In the genomic region with DNA sequence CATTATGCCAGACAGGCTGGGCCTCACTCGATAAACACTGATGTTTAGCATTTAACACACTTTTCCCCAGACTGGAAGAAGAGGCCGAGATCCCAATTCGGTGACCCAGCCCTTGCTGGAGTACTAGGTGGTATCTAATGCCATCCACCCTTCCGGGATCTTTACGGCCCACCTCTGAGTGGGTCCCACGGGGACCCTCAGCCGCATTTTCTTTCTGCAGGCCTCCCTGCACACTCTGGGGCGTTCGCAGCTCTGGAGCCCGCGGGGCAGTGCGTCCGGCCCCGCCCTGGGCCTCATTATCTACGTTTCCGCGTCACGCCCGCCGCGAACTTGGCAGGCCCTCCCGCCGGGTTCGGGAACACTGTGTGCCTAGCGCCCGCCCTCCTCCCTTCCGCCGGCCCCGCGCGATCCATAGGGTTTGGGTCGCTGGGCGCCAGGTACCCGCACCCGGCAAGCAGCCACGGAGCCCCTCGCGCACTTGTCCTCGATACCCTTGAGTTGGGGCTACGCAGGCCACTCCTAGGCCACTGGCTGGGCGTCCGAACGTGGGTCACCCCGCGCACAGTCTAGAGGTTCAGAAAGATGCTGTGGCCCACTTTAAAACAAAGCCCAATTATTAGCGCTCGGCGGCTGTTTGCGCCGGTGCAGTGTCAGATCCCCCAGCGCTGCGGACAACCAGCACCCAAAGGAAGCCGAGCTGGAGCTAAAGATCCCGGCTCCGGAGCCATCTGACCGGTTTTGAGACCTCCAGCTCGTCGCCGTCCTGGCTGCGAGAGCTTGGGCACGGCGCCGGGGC, we compare ENCODE assay signal across 8 cellular contexts. TPM values are rescaled to one million over a fixed set of nuclear protein-coding genes. Genes with fewer than 3 reads are reported as not detected.
DNase-seq lines count a peak whose midpoint lies in the region; ATAC-seq, FAIRE-seq and TF ChIP-seq lines count a peak whose summit lies in the region.

No MANE protein-coding gene starts in this region.

- peak; percentile 40 for TF ChIP-seq POLR2A in A549 (IDR thresholded peaks at IDR 0.05; ENCODE audit: low read length)
- peak; percentile 16 for TF ChIP-seq POLR2A in IMR-90 (IDR thresholded peaks at IDR 0.05; ENCODE audit: low read depth, low read length)

- no peak overlapping the region for H2BK120ac ChIP-seq in IMR-90 (ENCODE audit: low read depth, low read length)

- peak overlapping the region; percentile 92 for H2AK9ac ChIP-seq in IMR-90 (replicated peaks; ENCODE audit: low read depth, low read length, poor library complexity)

- peak overlapping the region; percentile 82 for H3K4me3 Mint-ChIP-seq in activated B cell treated with CpG ODN at 0.5 μM for 24 hours

- intact Hi-C loops in IMR-90 (cut with micrococcal nuclease) (loop anchor here (5.0 to 10.0 kb wide), 2 partner anchors 83 to 111 kb away; no protein-coding TSS in a partner anchor), activated B cell treated with CpG ODN at 0.5 μM for 24 hours (cut with micrococcal nuclease) (no loop called here)

- H4K20me1 ChIP-seq in IMR-90 (ENCODE audit: insufficient read depth, low read length) = no peaks in the 10 kb centered on the region

- H4K8ac ChIP-seq in IMR-90 (ENCODE audit: low read depth in 2 of 2, low read length in 2 of 2) = peak overlapping the region; percentile 84 to 94

- peaks cover 40% of the 10 kb centered on the region for H3K27me3 Mint-ChIP-seq in activated B cell treated with CpG ODN at 0.5 μM for 24 hours

- DNase-seq in A549 (ENCODE audit: low read depth in 1 of 2, low spot score in 1 of 2) (peak in 1 of 2 experiments; percentile 40), IMR-90 (peak; percentile 38), activated B cell treated with CpG ODN at 0.5 μM for 24 hours (peak; percentile 15), kidney epithelial cell (ENCODE audit: low read depth) (no peak), iPS-NIHi7 (ENCODE audit: extremely low spot score) (no peak)
- peak; percentile 51 for DNase-seq in central memory CD4-positive, alpha-beta T cell
- DNase-seq in stimulated activated CD4-positive, alpha-beta T cell treated with anti-CD3 and anti-CD28 coated beads, Interleukin-12 subunit alpha, Interleukin-12 subunit beta, amount 100 ng/mL, for 24 hours (ENCODE audit: low read depth in 2 of 2) = peak; percentile 55 to 68

- H3K18ac ChIP-seq in IMR-90 (ENCODE audit: low read depth, low read length) = peak overlapping the region; percentile 42

- no peak for TF ChIP-seq RAD21 in A549 (conservative IDR thresholded peaks at IDR 0.05 in 1 of 2, IDR thresholded peaks at IDR 0.05 in 1 of 2)
- TF ChIP-seq RAD21 in IMR-90 (IDR thresholded peaks at IDR 0.05; ENCODE audit: low read length) = no peak

- no peaks in the 10 kb centered on the region for H3K9me3 ChIP-seq in A549
- H3K9me3 ChIP-seq in IMR-90 (ENCODE audit: control insufficient read depth, insufficient read depth, low read length) = no peaks in the 10 kb centered on the region

- peak overlapping the region; percentile 99 for H3K4me2 ChIP-seq in A549
- H3K4me2 ChIP-seq in IMR-90 (ENCODE audit: low read depth, low read length) = peak overlapping the region; percentile 100

- WGBS in A549 (ENCODE audit: missing lambda C conversion rate) = 15% methylated on average over 13 of the region's 63 CpGs
- 10% methylated on average over 25 of the region's 63 CpGs; no CpG with 5 or more reads in 1 of the 2 experiments for WGBS in IMR-90 (ENCODE audit: extremely low coverage in 2 of 2, insufficient read length in 1 of 2), 2 experiments

- no peak overlapping the region for H2BK15ac ChIP-seq in IMR-90 (ENCODE audit: low read depth, low read length)

- H3K27ac Mint-ChIP-seq in activated B cell treated with CpG ODN at 0.5 μM for 24 hours = no peak overlapping the region

- H4K5ac ChIP-seq in IMR-90 (ENCODE audit: low read depth, low read length) = peak overlapping the region; percentile 85

- 0 out of 2 replicates have a peak overlapping the region, but pooled peaks have one; percentile 33 for H2AK5ac ChIP-seq in IMR-90 (ENCODE audit: low read depth, low read length)

- CTCF ChIA-PET in A549 (lab: Yijun Ruan, JAX) (interaction anchor here (0.8 to 9.2 kb wide), 5 partner anchors 8 to 188 kb away, joined by 3 to 61 read pairs (median 4); no protein-coding TSS in a partner anchor), IMR-90 (lab: Yijun Ruan, JAX) (interaction anchor here (0.6 kb wide), 1 partner anchor 10 kb away, joined by 4 read pairs; no protein-coding TSS in a partner anchor), activated B cell treated with CpG ODN at 0.5 μM for 24 hours (lab: Charles Lee) (no interaction called here)

- FAIRE-seq in A549 (lab: Jason Lieb, UNC) = no peak

- no peaks in the 10 kb centered on the region for H3K36me3 Mint-ChIP-seq in activated B cell treated with CpG ODN at 0.5 μM for 24 hours (ENCODE audit: low read depth)

- H3K4me1 ChIP-seq in A549 = peaks cover 26% of the 10 kb centered on the region
- peaks cover 10% of the 10 kb centered on the region for H3K4me1 ChIP-seq in IMR-90 (ENCODE audit: control insufficient read depth, insufficient read depth, low read length)

- BruUV-seq in IMR-90 (replicated peaks; lab: Mats Ljungman, UMichigan) = no TSS peak

- 0 out of 2 replicates have a peak overlapping the region, but pooled peaks have one; percentile 32 for H4K91ac ChIP-seq in IMR-90 (ENCODE audit: insufficient read depth, low read depth, low read length)

- TF ChIP-seq CTCF in A549 (IDR thresholded peaks at IDR 0.05) = no peak
- TF ChIP-seq CTCF in IMR-90 (conservative IDR thresholded peaks at IDR 0.05; ENCODE audit: low read depth, low read length) = no peak
- no peak for TF ChIP-seq CTCF in activated B cell treated with CpG ODN at 0.5 μM for 24 hours (IDR thresholded peaks at IDR 0.05)
- no peak for TF ChIP-seq CTCF in kidney epithelial cell (IDR thresholded peaks at IDR 0.05; ENCODE audit: insufficient read depth, low read length, poor library complexity, severe bottlenecking)

- H3K27ac ChIP-seq in A549 (peak overlapping the region; percentile 98 to 100), IMR-90 (ENCODE audit: insufficient read depth, low read length) (peak overlapping the region; percentile 66)

- H3K4me1 Mint-ChIP-seq in activated B cell treated with CpG ODN at 0.5 μM for 24 hours = peaks cover 18% of the 10 kb centered on the region

- H3K36me3 ChIP-seq in IMR-90 (ENCODE audit: control insufficient read depth, insufficient read depth, low read length) = no peaks in the 10 kb centered on the region
- no peaks in the 10 kb centered on the region for H3K36me3 ChIP-seq in kidney epithelial cell (ENCODE audit: control insufficient read depth, insufficient read depth, low read length)

- no peaks in the 10 kb centered on the region; the same call in 1 of the 2 replicates for H3K9me1 ChIP-seq in IMR-90 (ENCODE audit: insufficient read depth, low read length)

- H2BK5ac ChIP-seq in IMR-90 (ENCODE audit: low read depth, low read length, poor library complexity, severe bottlenecking) = no peak overlapping the region

- H3K4ac ChIP-seq in IMR-90 (ENCODE audit: low read depth, low read length) = peak overlapping the region; percentile 11

- in situ Hi-C loops in IMR-90 (cut with MboI; ENCODE audit: low sequenced_read_pairs) = no loop called here

- no peaks in the 10 kb centered on the region for H3K9me3 Mint-ChIP-seq in activated B cell treated with CpG ODN at 0.5 μM for 24 hours

- peak overlapping the region; percentile 81 for H3K9ac ChIP-seq in IMR-90 (ENCODE audit: low read depth, low read length)

- no peak for TF ChIP-seq EP300 in A549 (IDR thresholded peaks at IDR 0.05)

- dilution Hi-C loops in IMR-90 (cut with HindIII; ENCODE audit: low sequenced_read_pairs, unreplicated experiment) = no loop called here

- no peaks in the 10 kb centered on the region for H3K79me1 ChIP-seq in IMR-90 (ENCODE audit: low read depth in 1 of 2, low read length in 2 of 2)

- H2AFZ ChIP-seq in IMR-90 (replicated peaks; ENCODE audit: low read length, poor library complexity) = peak overlapping the region; percentile 91

- H3K56ac ChIP-seq in IMR-90 (ENCODE audit: extremely low read depth, insufficient read depth, low read length) = peak overlapping the region; percentile 65; the same call in 1 of the 2 replicates

- peak; percentile 42 to 62 for ATAC-seq in A549
- peak; percentile 53 for ATAC-seq in IMR-90 (ENCODE audit: low read depth)
- peak; percentile 45 for ATAC-seq in activated B cell treated with CpG ODN at 0.5 μM for 24 hours (ENCODE audit: low read depth)
- no peak for ATAC-seq in HG03432 (IDR thresholded peaks at IDR 0.05; ENCODE audit: unreplicated experiment)

- H2BK20ac ChIP-seq in IMR-90 (ENCODE audit: low read depth, low read length) = no peak overlapping the region

- POLR2A ChIA-PET in A549 (lab: Yijun Ruan, JAX) = interaction anchor here (0.8 to 1.9 kb wide), 5 partner anchors 15 to 189 kb away, joined by 3 to 5 read pairs (median 3); no protein-coding TSS in a partner anchor
- POLR2A ChIA-PET in IMR-90 (lab: Charles Lee; ENCODE audit: unreplicated experiment) = no interaction called here
- POLR2A ChIA-PET in activated B cell treated with CpG ODN at 0.5 μM for 24 hours (lab: Charles Lee) = no interaction called here

- H3K4me3 ChIP-seq in A549 (peak overlapping the region; percentile 58), IMR-90 (ENCODE audit: insufficient read depth, low read depth, low read length) (peak overlapping the region; percentile 64), kidney epithelial cell (ENCODE audit: low read depth, low read length) (peak overlapping the region; percentile 53)

- H3K23ac ChIP-seq in IMR-90 (ENCODE audit: low read depth, low read length) = 0 out of 2 replicates have a peak overlapping the region, but pooled peaks have one; percentile 11

- H3K27me3 ChIP-seq in IMR-90 (ENCODE audit: control insufficient read depth, insufficient read depth, low read length) (peaks cover 6% of the 10 kb centered on the region; the same call in 1 of the 2 replicates), kidney epithelial cell (ENCODE audit: control insufficient read depth, insufficient read depth, low read length) (peaks cover 2% of the 10 kb centered on the region)

- peak overlapping the region; percentile 37; the same call in 1 of the 2 replicates for H3K14ac ChIP-seq in IMR-90 (replicated peaks; ENCODE audit: low read depth, low read length)

RNA-seq across cellular contexts. Expression of a gene that starts 0.9 kb away (rescaled TPM):
- polyA plus RNA-seq in A549 (2011; rRNA removed) (41.1 and 45.5 TPM in 2 replicates), A549 (2017; fragmentation: RNase III; extraction: RNeasy Plus Mini Kit Qiagen cat#74134 plus additional on column Dnase treatment) (42.3 to 50.4 TPM (median 48.0 TPM) in 3 replicates), IMR-90 (2012; rRNA removed) (1.1 and 1.3 TPM in 2 replicates)
- polyA plus RNA-seq in A549 (2012; cell fraction: cytosol; rRNA removed) = 14.5 and 15.7 TPM in 2 replicates
- polyA plus RNA-seq in A549 (2012; cell fraction: nucleus; rRNA removed) = 13.0 and 15.6 TPM in 2 replicates
- polyA minus RNA-seq in A549 (2011; rRNA and poly(A)+ RNA removed) = 22.8 and 29.4 TPM in 2 replicates
- total RNA-seq in IMR-90 (2012; rRNA removed) (0.72 and 0.83 TPM in 2 replicates), activated B cell treated with CpG ODN at 0.5 μM for 24 hours (0.20 and 0.38 TPM in 2 replicates), kidney epithelial cell (0.54 and 1.1 TPM in 2 replicates)
- polyA plus RNA-seq in IMR-90 (2012; cell fraction: cytosol; rRNA removed) = 0.85 and 1.1 TPM in 2 replicates
- polyA plus RNA-seq in IMR-90 (2012; cell fraction: nucleus; rRNA removed; ENCODE audit: low replicate concordance) = 1.2 and 1.5 TPM in 2 replicates

RNA-seq across cellular contexts. Expression of a gene that starts 18.8 kb away (rescaled TPM):
- polyA plus RNA-seq in A549 (2011; rRNA removed) (8.7 and 9.0 TPM in 2 replicates), A549 (2017; fragmentation: RNase III; extraction: RNeasy Plus Mini Kit Qiagen cat#74134 plus additional on column Dnase treatment) (9.5 to 10.3 TPM (median 10.1 TPM) in 3 replicates), IMR-90 (2012; rRNA removed) (9.2 and 9.7 TPM in 2 replicates)
- 4.8 and 6.7 TPM in 2 replicates for polyA plus RNA-seq in A549 (2012; cell fraction: cytosol; rRNA removed)
- polyA plus RNA-seq in A549 (2012; cell fraction: nucleus; rRNA removed) = 14.2 and 16.0 TPM in 2 replicates
- polyA minus RNA-seq in A549 (2011; rRNA and poly(A)+ RNA removed) = 21.2 and 22.7 TPM in 2 replicates
- total RNA-seq in IMR-90 (2012; rRNA removed) (12.7 and 14.2 TPM in 2 replicates), activated B cell treated with CpG ODN at 0.5 μM for 24 hours (18.1 and 22.2 TPM in 2 replicates), kidney epithelial cell (17.8 and 24.6 TPM in 2 replicates)
- 3.4 and 4.1 TPM in 2 replicates for polyA plus RNA-seq in IMR-90 (2012; cell fraction: cytosol; rRNA removed)
- polyA plus RNA-seq in IMR-90 (2012; cell fraction: nucleus; rRNA removed; ENCODE audit: low replicate concordance) = 12.4 and 16.0 TPM in 2 replicates

Comparison
In these comparisons a context has a peak if more than half of its experiments do, and no peak if none do; other contexts are left out.
1. DNase-seq: peak in IMR-90 (single experiment), activated B cell treated with CpG ODN at 0.5 μM for 24 hours (single experiment), central memory CD4-positive, alpha-beta T cell (single experiment) and stimulated activated CD4-positive, alpha-beta T cell treated with anti-CD3 and anti-CD28 coated beads, Interleukin-12 subunit alpha, Interleukin-12 subunit beta, amount 100 ng/mL, for 24 hours (2 of 2); none in kidney epithelial cell (single experiment) and iPS-NIHi7 (single experiment).
2. Peak in every context shown above with its lines, with median percentiles within 50 percentile points of each other: H3K4me3 ChIP-seq.